In genomic region chr2:143468341-143468888, GRCh38 we compare ENCODE assay signal across 15 cellular contexts.
DNase-seq lines count a peak whose midpoint lies in the region; ATAC-seq and TF ChIP-seq lines count a peak whose summit lies in the region.
"Had no signal": no experiment of that assay in that cellular context is flagged by ENCODE, and none has a peak within 500 bp of the region (broad histone marks: within the 10 kb centered on the region; RNA-seq: fewer than 3 reads in every experiment).

No MANE protein-coding gene starts in this region.

- no peaks in the 10 kb centered on the region for H3K9me3 ChIP-seq in CD4-positive, alpha-beta T cell (ENCODE audit: control insufficient read depth, low read length)
- H3K9me3 ChIP-seq: A549, mucosa of descending colon, stomach had no signal

- H3K36me3 Mint-ChIP-seq in activated CD4-positive, alpha-beta T cell treated with anti-CD3 and anti-CD28 coated beads, Interleukin-2, amount 10 ng/mL, durations not matched to agents 7 days and 5 days (ENCODE audit: low read depth) = peaks cover 27% of the 10 kb centered on the region
- H3K36me3 Mint-ChIP-seq in activated naive CD8-positive, alpha-beta T cell treated with anti-CD3 and anti-CD28 coated beads, Interleukin-2, amount 50 U/mL, for 24 hours (ENCODE audit: low read depth) = peaks cover 10% of the 10 kb centered on the region
- peaks cover 60% of the 10 kb centered on the region for H3K36me3 Mint-ChIP-seq in CD4-positive, alpha-beta T cell (ENCODE audit: low read depth)

- CTCF ChIA-PET in activated CD4-positive, alpha-beta T cell treated with anti-CD3 and anti-CD28 coated beads, Interleukin-2, amount 10 ng/mL, durations not matched to agents 7 days and 5 days (lab: Charles Lee) = no interaction called here
- CTCF ChIA-PET in CD4-positive, alpha-beta T cell (lab: Charles Lee) = no interaction called here

- peak overlapping the region; percentile 31 for H3K27ac Mint-ChIP-seq in activated CD4-positive, alpha-beta T cell treated with anti-CD3 and anti-CD28 coated beads, Interleukin-2, amount 10 ng/mL, durations not matched to agents 7 days and 5 days
- peak overlapping the region; percentile 64 for H3K27ac Mint-ChIP-seq in activated naive CD8-positive, alpha-beta T cell treated with anti-CD3 and anti-CD28 coated beads, Interleukin-2, amount 50 U/mL, for 24 hours
- no peak overlapping the region for H3K27ac Mint-ChIP-seq in CD4-positive, alpha-beta T cell

- POLR2A ChIA-PET in activated CD4-positive, alpha-beta T cell treated with anti-CD3 and anti-CD28 coated beads, Interleukin-2, amount 10 ng/mL, durations not matched to agents 7 days and 5 days (lab: Charles Lee) = no interaction called here
- POLR2A ChIA-PET in CD4-positive, alpha-beta T cell (lab: Charles Lee) = interaction anchor here (0.6 kb wide), 1 partner anchor 9 kb away, joined by 4 read pairs; no protein-coding TSS in a partner anchor

- H3K4me3 Mint-ChIP-seq in activated CD4-positive, alpha-beta T cell treated with anti-CD3 and anti-CD28 coated beads, Interleukin-2, amount 10 ng/mL, durations not matched to agents 7 days and 5 days = no peak overlapping the region
- H3K4me3 Mint-ChIP-seq in activated naive CD8-positive, alpha-beta T cell treated with anti-CD3 and anti-CD28 coated beads, Interleukin-2, amount 50 U/mL, for 24 hours = no peak overlapping the region
- H3K4me3 Mint-ChIP-seq in CD4-positive, alpha-beta T cell = no peak overlapping the region

- peak; percentile 63 for ATAC-seq in GM21423 (IDR thresholded peaks at IDR 0.05; ENCODE audit: unreplicated experiment)
- ATAC-seq in HG03095 (IDR thresholded peaks at IDR 0.05; ENCODE audit: unreplicated experiment) = peak; percentile 75
- ATAC-seq in activated naive CD8-positive, alpha-beta T cell treated with anti-CD3 and anti-CD28 coated beads, Interleukin-2, amount 50 U/mL, for 24 hours = peak; percentile 72
- no peak for ATAC-seq in CD4-positive, alpha-beta T cell (ENCODE audit: poor library complexity)
- ATAC-seq: A549, mucosa of descending colon had no signal

- no peak for DNase-seq in activated CD4-positive, alpha-beta T cell treated with anti-CD3 and anti-CD28 coated beads, Interleukin-2, amount 10 ng/mL, durations not matched to agents 7 days and 5 days
- no peak for DNase-seq in activated CD4-positive, alpha-beta T cell treated with anti-CD3 and anti-CD28 coated beads for 4 hours
- DNase-seq in activated naive CD8-positive, alpha-beta T cell treated with anti-CD3 and anti-CD28 coated beads, Interleukin-2, amount 50 U/mL, for 24 hours = no peak
- DNase-seq in activated gamma-delta T cell (lab: John Stamatoyannopoulos, UW) (no peak), globus pallidus (ENCODE audit: low spot score) (no peak)
- no peak for DNase-seq in CD4-positive, alpha-beta T cell
- DNase-seq: activated CD8-positive, alpha-beta memory T cell treated with anti-CD3 and anti-CD28 coated beads, Interleukin-2, amount 50 U/mL, for 48 hours; mucosa of descending colon; stomach had no signal

- no peak overlapping the region for H3K27ac ChIP-seq in CD4-positive, alpha-beta T cell (ENCODE audit: low read depth, low read length)
- H3K27ac ChIP-seq: A549, coronary artery, SK-N-MC, skin epidermis, stomach had no signal

- H3K27me3 Mint-ChIP-seq in activated CD4-positive, alpha-beta T cell treated with anti-CD3 and anti-CD28 coated beads, Interleukin-2, amount 10 ng/mL, durations not matched to agents 7 days and 5 days = no peaks in the 10 kb centered on the region
- no peaks in the 10 kb centered on the region for H3K27me3 Mint-ChIP-seq in activated naive CD8-positive, alpha-beta T cell treated with anti-CD3 and anti-CD28 coated beads, Interleukin-2, amount 50 U/mL, for 24 hours
- no peaks in the 10 kb centered on the region for H3K27me3 Mint-ChIP-seq in CD4-positive, alpha-beta T cell

- no peaks in the 10 kb centered on the region for H3K27me3 ChIP-seq in CD4-positive, alpha-beta T cell (ENCODE audit: control insufficient read depth, insufficient read depth, low read length)
- H3K27me3 ChIP-seq: stomach had no signal

- no peak for TF ChIP-seq CTCF in CD4-positive, alpha-beta T cell (IDR thresholded peaks at IDR 0.05)

- H3K9me3 Mint-ChIP-seq in activated CD4-positive, alpha-beta T cell treated with anti-CD3 and anti-CD28 coated beads, Interleukin-2, amount 10 ng/mL, durations not matched to agents 7 days and 5 days = no peaks in the 10 kb centered on the region
- no peaks in the 10 kb centered on the region for H3K9me3 Mint-ChIP-seq in activated naive CD8-positive, alpha-beta T cell treated with anti-CD3 and anti-CD28 coated beads, Interleukin-2, amount 50 U/mL, for 24 hours
- no peaks in the 10 kb centered on the region for H3K9me3 Mint-ChIP-seq in CD4-positive, alpha-beta T cell

- peaks cover 25% of the 10 kb centered on the region for H3K4me1 Mint-ChIP-seq in activated CD4-positive, alpha-beta T cell treated with anti-CD3 and anti-CD28 coated beads, Interleukin-2, amount 10 ng/mL, durations not matched to agents 7 days and 5 days
- peaks cover 30% of the 10 kb centered on the region for H3K4me1 Mint-ChIP-seq in activated naive CD8-positive, alpha-beta T cell treated with anti-CD3 and anti-CD28 coated beads, Interleukin-2, amount 50 U/mL, for 24 hours
- H3K4me1 Mint-ChIP-seq in CD4-positive, alpha-beta T cell (ENCODE audit: low read depth) = peaks cover 48% of the 10 kb centered on the region

- intact Hi-C loops in CD4-positive, alpha-beta T cell (cut with DNase I, micrococcal nuclease) = no loop called here
